ENCODE assay signal across 1 cellular context in the genomic region with DNA sequence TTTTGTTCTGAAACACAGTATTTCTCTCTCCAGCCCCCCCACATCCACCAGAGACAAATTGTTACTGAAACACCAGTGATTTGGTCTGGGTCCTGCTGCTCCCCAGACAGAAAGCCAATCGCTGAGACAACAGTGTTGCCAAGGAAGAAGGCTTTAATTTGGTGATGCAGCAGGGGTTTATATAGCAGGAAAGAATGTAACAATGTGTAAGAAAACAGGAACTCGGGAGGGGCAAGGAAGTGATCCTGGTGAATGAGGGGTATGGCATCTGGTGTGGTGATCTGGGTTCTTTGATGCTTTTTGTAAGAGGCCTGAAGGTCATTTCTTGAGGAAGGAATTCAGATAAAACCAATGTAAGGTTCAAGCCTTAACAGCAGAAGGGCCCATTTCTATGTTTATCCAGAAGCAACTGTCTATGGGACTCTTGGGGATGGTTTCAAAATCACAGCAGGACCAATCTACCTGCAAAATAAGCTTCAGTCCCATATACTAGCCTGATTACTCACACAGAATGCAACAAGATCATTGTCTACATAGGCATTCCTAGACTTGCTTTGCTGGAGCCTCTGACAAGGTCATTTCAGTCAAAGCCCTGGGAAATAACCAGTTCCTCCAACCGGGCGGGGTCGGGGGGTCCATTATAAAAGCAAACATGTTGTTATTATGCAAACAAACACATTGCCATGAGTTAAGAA.
TF ChIP-seq lines count a peak whose summit lies in the region.

No MANE protein-coding gene starts in this region.

TF ChIP-seq in HCT116, 20 proteins besides CTCF, POLR2A, EP300 and RAD21 (continued from another document):
- TF ChIP-seq, protein P1, sequence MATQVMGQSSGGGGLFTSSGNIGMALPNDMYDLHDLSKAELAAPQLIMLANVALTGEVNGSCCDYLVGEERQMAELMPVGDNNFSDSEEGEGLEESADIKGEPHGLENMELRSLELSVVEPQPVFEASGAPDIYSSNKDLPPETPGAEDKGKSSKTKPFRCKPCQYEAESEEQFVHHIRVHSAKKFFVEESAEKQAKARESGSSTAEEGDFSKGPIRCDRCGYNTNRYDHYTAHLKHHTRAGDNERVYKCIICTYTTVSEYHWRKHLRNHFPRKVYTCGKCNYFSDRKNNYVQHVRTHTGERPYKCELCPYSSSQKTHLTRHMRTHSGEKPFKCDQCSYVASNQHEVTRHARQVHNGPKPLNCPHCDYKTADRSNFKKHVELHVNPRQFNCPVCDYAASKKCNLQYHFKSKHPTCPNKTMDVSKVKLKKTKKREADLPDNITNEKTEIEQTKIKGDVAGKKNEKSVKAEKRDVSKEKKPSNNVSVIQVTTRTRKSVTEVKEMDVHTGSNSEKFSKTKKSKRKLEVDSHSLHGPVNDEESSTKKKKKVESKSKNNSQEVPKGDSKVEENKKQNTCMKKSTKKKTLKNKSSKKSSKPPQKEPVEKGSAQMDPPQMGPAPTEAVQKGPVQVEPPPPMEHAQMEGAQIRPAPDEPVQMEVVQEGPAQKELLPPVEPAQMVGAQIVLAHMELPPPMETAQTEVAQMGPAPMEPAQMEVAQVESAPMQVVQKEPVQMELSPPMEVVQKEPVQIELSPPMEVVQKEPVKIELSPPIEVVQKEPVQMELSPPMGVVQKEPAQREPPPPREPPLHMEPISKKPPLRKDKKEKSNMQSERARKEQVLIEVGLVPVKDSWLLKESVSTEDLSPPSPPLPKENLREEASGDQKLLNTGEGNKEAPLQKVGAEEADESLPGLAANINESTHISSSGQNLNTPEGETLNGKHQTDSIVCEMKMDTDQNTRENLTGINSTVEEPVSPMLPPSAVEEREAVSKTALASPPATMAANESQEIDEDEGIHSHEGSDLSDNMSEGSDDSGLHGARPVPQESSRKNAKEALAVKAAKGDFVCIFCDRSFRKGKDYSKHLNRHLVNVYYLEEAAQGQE (IDR thresholded peaks at IDR 0.05; ENCODE audit: low read depth): no peak
- no peak for TF ChIP-seq JUND (IDR thresholded peaks at IDR 0.05)
